ENCODE assay signal across 18 cellular contexts in the genomic region with DNA sequence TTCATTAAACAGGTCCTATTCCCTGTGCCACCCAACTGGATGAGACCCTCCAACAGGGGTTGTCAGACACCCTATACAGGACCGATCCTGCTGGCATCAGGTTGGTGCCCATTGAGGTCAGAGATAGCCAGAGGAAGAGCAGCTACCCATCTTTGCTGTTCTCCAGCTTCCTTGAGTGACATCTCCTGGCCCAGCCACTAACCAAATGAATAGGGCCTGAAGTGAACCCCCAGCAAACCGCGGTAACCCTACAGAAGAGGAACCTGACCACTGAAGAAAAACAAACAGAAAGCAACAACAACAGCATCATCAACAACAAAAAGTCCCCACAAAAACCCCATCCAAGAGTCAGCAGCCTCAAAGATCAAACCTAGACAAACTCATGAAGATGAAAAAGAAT.
DNase-seq lines count a peak whose midpoint lies in the region; ATAC-seq and TF ChIP-seq lines count a peak whose summit lies in the region.
"Had no signal": no experiment of that assay in that cellular context is flagged by ENCODE, and none has a peak within 500 bp of the region (broad histone marks: within the 10 kb centered on the region; RNA-seq: fewer than 3 reads in every experiment).

No MANE protein-coding gene starts in this region.

- H3K27ac ChIP-seq in HUES6 (ENCODE audit: low read depth, low read length) (no peak overlapping the region), trophoblast cell (ENCODE audit: low read depth, low read length) (no peak overlapping the region)
- H3K27ac ChIP-seq: A549, Peyer's patch had no signal

- H3K36me3 ChIP-seq in ES-I3 (ENCODE audit: insufficient read depth, low read length) = no peaks in the 10 kb centered on the region
- no peaks in the 10 kb centered on the region for H3K36me3 ChIP-seq in HUES6 (ENCODE audit: control insufficient read depth, insufficient read depth, low read length)
- no peaks in the 10 kb centered on the region for H3K36me3 ChIP-seq in trophoblast cell (ENCODE audit: control insufficient read depth in 1 of 2, insufficient read depth in 2 of 2, low read length in 2 of 2)
- H3K36me3 ChIP-seq: HAP-1, Peyer's patch had no signal

- no peak overlapping the region for H2BK5ac ChIP-seq in trophoblast cell (ENCODE audit: low read depth, low read length, poor library complexity)

- no peak overlapping the region for H3K4ac ChIP-seq in trophoblast cell (ENCODE audit: low read depth, low read length)

- no peak for TF ChIP-seq CTCF in glutamatergic neuron (IDR thresholded peaks at IDR 0.05; ENCODE audit: partially characterized antibody, unreplicated experiment)

- 0 out of 2 replicates have a peak overlapping the region, but pooled peaks have one; percentile 5 for H3K4me3 ChIP-seq in HUES6 (ENCODE audit: low read depth, low read length)
- no peak overlapping the region for H3K4me3 ChIP-seq in trophoblast cell (ENCODE audit: low read depth, low read length)
- H3K4me3 ChIP-seq: A549, HAP-1, Peyer's patch had no signal

- H3K4me2 ChIP-seq in trophoblast cell (ENCODE audit: low read length) = no peak overlapping the region
- H3K4me2 ChIP-seq: A549 had no signal

- peak overlapping the region; percentile 19 for H4K91ac ChIP-seq in trophoblast cell (ENCODE audit: low read depth, low read length)

- H3K4me1 ChIP-seq in ES-I3 (ENCODE audit: insufficient read depth, low read length) (peaks cover 12% of the 10 kb centered on the region), HUES6 (ENCODE audit: control insufficient read depth, insufficient read depth, low read length) (peaks cover 7% of the 10 kb centered on the region), trophoblast cell (ENCODE audit: control insufficient read depth in 1 of 2, insufficient read depth in 2 of 2, low read length in 2 of 2) (peaks cover 6 to 7% of the 10 kb centered on the region in 2 experiments)
- H3K4me1 ChIP-seq: A549, HAP-1, Peyer's patch had no signal

- no peak overlapping the region for H2AFZ ChIP-seq in trophoblast cell (ENCODE audit: insufficient read depth, low read length, poor library complexity)

- peaks cover 5% of the 10 kb centered on the region for H3K9me3 Mint-ChIP-seq in glutamatergic neuron (ENCODE audit: unreplicated experiment)

- H3K79me2 ChIP-seq in trophoblast cell (ENCODE audit: control insufficient read depth, insufficient read depth, low read length, poor library complexity) = no peaks in the 10 kb centered on the region

- H3K4me3 Mint-ChIP-seq in glutamatergic neuron (ENCODE audit: unreplicated experiment) = no peak overlapping the region
- H3K4me3 Mint-ChIP-seq: CD4-positive, alpha-beta memory T cell; T-cell had no signal

- H3K79me1 ChIP-seq in trophoblast cell (ENCODE audit: low read length) = peaks cover 6% of the 10 kb centered on the region

- ATAC-seq in GM21423 (IDR thresholded peaks at IDR 0.05; ENCODE audit: unreplicated experiment) = no peak
- ATAC-seq: A549, T-cell had no signal

- H2BK12ac ChIP-seq in trophoblast cell (ENCODE audit: low read length) = no peak overlapping the region

- 0 out of 2 replicates have a peak overlapping the region, but pooled peaks have one; percentile 5 for H3K9ac ChIP-seq in ES-I3 (ENCODE audit: low read depth, low read length)
- no peak overlapping the region for H3K9ac ChIP-seq in HUES6 (ENCODE audit: low read length)
- no peak overlapping the region for H3K9ac ChIP-seq in trophoblast cell (ENCODE audit: low read length)

- H2BK120ac ChIP-seq in trophoblast cell (ENCODE audit: insufficient read depth, low read length, poor library complexity) = no peak overlapping the region

- no peak overlapping the region for H2AK5ac ChIP-seq in trophoblast cell (ENCODE audit: low read length)

- H3K18ac ChIP-seq in trophoblast cell (ENCODE audit: low read length) = no peak overlapping the region

- no peak overlapping the region for H4K12ac ChIP-seq in trophoblast cell (ENCODE audit: low read depth, low read length)

- H3K27me3 ChIP-seq in HUES6 (ENCODE audit: control insufficient read depth, insufficient read depth, low read length) = no peaks in the 10 kb centered on the region
- no peaks in the 10 kb centered on the region for H3K27me3 ChIP-seq in trophoblast cell (ENCODE audit: insufficient read depth, low read length)
- H3K27me3 ChIP-seq: Peyer's patch had no signal

- H3K27ac Mint-ChIP-seq in glutamatergic neuron (ENCODE audit: unreplicated experiment) = peak overlapping the region; percentile 31
- H3K27ac Mint-ChIP-seq: CD4-positive, alpha-beta memory T cell; T-cell had no signal

- H3K27me3 Mint-ChIP-seq in glutamatergic neuron (ENCODE audit: unreplicated experiment) = peaks cover 9% of the 10 kb centered on the region
- H3K27me3 Mint-ChIP-seq: CD4-positive, alpha-beta memory T cell; T-cell had no signal

- WGBS in trophoblast cell (ENCODE audit: extremely low coverage, insufficient coverage, insufficient read length) = no CpG with 5 or more reads among the region's 3 CpGs

- H3K36me3 Mint-ChIP-seq in glutamatergic neuron (ENCODE audit: unreplicated experiment) = peaks cover 9% of the 10 kb centered on the region
- H3K36me3 Mint-ChIP-seq: CD4-positive, alpha-beta memory T cell; T-cell had no signal

- H3K4me1 Mint-ChIP-seq in glutamatergic neuron (ENCODE audit: low read depth, unreplicated experiment) = peaks cover 23% of the 10 kb centered on the region
- H3K4me1 Mint-ChIP-seq: CD4-positive, alpha-beta memory T cell; T-cell had no signal

- no peak for DNase-seq in glutamatergic neuron
- no peak for DNase-seq in trophoblast cell
- DNase-seq in NCI-H128 (lab: John Stamatoyannopoulos, UW; ENCODE audit: unreplicated experiment) = no peak
- no peak for DNase-seq in NCI-H526 treated with DMSO at 0.1 percent for 48 hours (lab: John Stamatoyannopoulos, UW)
- DNase-seq: DMS79 treated with DMSO at 0.1 percent for 48 hours; Kasumi-1; NCI-H1417 treated with DMSO at 0.1 percent for 48 hours; NCI-H187; NK-92 treated with Interleukin-12 subunit alpha and Interleukin-12 subunit beta, amount 100 ng/mL, for 24 hours; T-cell had no signal

- no peak overlapping the region for H3K14ac ChIP-seq in trophoblast cell (ENCODE audit: low read length)

- no peak overlapping the region for H4K8ac ChIP-seq in trophoblast cell (ENCODE audit: low read depth, low read length)

- no peaks in the 10 kb centered on the region for H3K9me3 ChIP-seq in ES-I3 (ENCODE audit: control insufficient read depth, insufficient read depth, low read length)
- no peaks in the 10 kb centered on the region for H3K9me3 ChIP-seq in HUES6 (ENCODE audit: control insufficient read depth, insufficient read depth, low read depth, low read length)
- H3K9me3 ChIP-seq in trophoblast cell (ENCODE audit: insufficient read depth, low read depth, low read length) = no peaks in the 10 kb centered on the region
- H3K9me3 ChIP-seq: A549, Caco-2, HAP-1, Peyer's patch had no signal

- H3K23ac ChIP-seq in trophoblast cell (ENCODE audit: low read length) = no peak overlapping the region
